13 cellular contexts compared by ENCODE assay signal in genomic region chr7:36273836-36274235, GRCh38.
DNase-seq lines count a peak whose midpoint lies in the region; ATAC-seq and TF ChIP-seq lines count a peak whose summit lies in the region.
"Had no signal": no experiment of that assay in that cellular context is flagged by ENCODE, and none has a peak within 500 bp of the region (broad histone marks: within the 10 kb centered on the region; RNA-seq: fewer than 3 reads in every experiment).

No MANE protein-coding gene starts in this region.

- H2BK120ac ChIP-seq in IMR-90 (ENCODE audit: low read depth, low read length) = peak overlapping the region; percentile 50; the same call in 1 of the 2 replicates

- H3K9me2 ChIP-seq in PC-9 (ENCODE audit: insufficient read depth) = no peaks in the 10 kb centered on the region
- H3K9me2 ChIP-seq in hepatocyte (replicated peaks; ENCODE audit: insufficient read depth) = no peaks in the 10 kb centered on the region

- no peak overlapping the region for H2BK5ac ChIP-seq in IMR-90 (ENCODE audit: low read depth, low read length, poor library complexity, severe bottlenecking)

- no TSS peak for BruUV-seq in IMR-90 (replicated peaks; lab: Mats Ljungman, UMichigan)
- no TSS peak for BruUV-seq in PC-9 (replicated peaks; lab: Mats Ljungman, UMichigan)

- 0 out of 2 replicates have a peak, but pooled peaks cover 4% of the 10 kb centered on the region for H3K9me1 ChIP-seq in IMR-90 (ENCODE audit: insufficient read depth, low read length)

- H3K56ac ChIP-seq in IMR-90 (ENCODE audit: extremely low read depth, insufficient read depth, low read length) = no peak overlapping the region

- H4K91ac ChIP-seq in IMR-90 (ENCODE audit: insufficient read depth, low read depth, low read length) = no peak overlapping the region

- H3K4me1 ChIP-seq in IMR-90 (ENCODE audit: control insufficient read depth, insufficient read depth, low read length) = peaks cover 20% of the 10 kb centered on the region
- peaks cover 36% of the 10 kb centered on the region for H3K4me1 ChIP-seq in PC-9 (replicated peaks; ENCODE audit: insufficient read depth)
- peaks cover 38% of the 10 kb centered on the region for H3K4me1 ChIP-seq in hepatocyte (ENCODE audit: insufficient read depth)
- peaks cover 0 to 51% (median 46%) of the 10 kb centered on the region in 4 donors for H3K4me1 ChIP-seq in sigmoid colon

- DNase-seq in IMR-90 (no peak), PC-9 (no peak), hepatocyte (ENCODE audit: low spot score) (peak; percentile 3), sigmoid colon (peak; percentile 33), ACHN (no peak)
- DNase-seq: DMS 273 treated with DMSO at 0.1 percent for 48 hours, H9, NCI-H1417 treated with DMSO at 0.1 percent for 48 hours, NCI-H2029 treated with DMSO at 0.1 percent for 48 hours, PC-3 had no signal

- peak overlapping the region; percentile 73; the same call in 1 of the 2 replicates for H3K14ac ChIP-seq in IMR-90 (replicated peaks; ENCODE audit: low read depth, low read length)

- H3K23ac ChIP-seq in IMR-90 (ENCODE audit: low read depth, low read length) = 0 out of 2 replicates have a peak overlapping the region, but pooled peaks have one; percentile 10

- TF ChIP-seq POLR2A in IMR-90 (IDR thresholded peaks at IDR 0.05; ENCODE audit: low read depth, low read length) (no peak), sigmoid colon (IDR thresholded peaks at IDR 0.05) (no peak)

- no peak for TF ChIP-seq RAD21 in IMR-90 (IDR thresholded peaks at IDR 0.05; ENCODE audit: low read length)

- no peak overlapping the region; the same call in 1 of the 2 replicates for H3K18ac ChIP-seq in IMR-90 (ENCODE audit: low read depth, low read length)

- no peak overlapping the region for H3K9ac ChIP-seq in IMR-90 (ENCODE audit: low read depth, low read length)

- no peak overlapping the region for H3K4me2 ChIP-seq in IMR-90 (ENCODE audit: low read depth, low read length)
- H3K4me2 ChIP-seq in PC-9 = no peak overlapping the region
- no peak overlapping the region for H3K4me2 ChIP-seq in hepatocyte

- POLR2A ChIA-PET in IMR-90 (lab: Charles Lee; ENCODE audit: unreplicated experiment) (no interaction called here), PC-9 (lab: Charles Lee; ENCODE audit: unreplicated experiment) (no interaction called here)

- TF ChIP-seq CTCF in IMR-90 (conservative IDR thresholded peaks at IDR 0.05; ENCODE audit: low read depth, low read length) (no peak), PC-9 (conservative IDR thresholded peaks at IDR 0.05) (no peak), hepatocyte (IDR thresholded peaks at IDR 0.05; ENCODE audit: poor library complexity) (no peak), sigmoid colon (IDR thresholded peaks at IDR 0.05) (no peak)

- H3F3A ChIP-seq in PC-9 (ENCODE audit: insufficient read depth, low read depth) = peaks cover 14% of the 10 kb centered on the region; the same call in 1 of the 2 replicates

- no peak overlapping the region for H3K4me3 ChIP-seq in IMR-90 (ENCODE audit: insufficient read depth, low read depth, low read length)
- H3K4me3 ChIP-seq in PC-9 = no peak overlapping the region
- no peak overlapping the region for H3K4me3 ChIP-seq in hepatocyte
- H3K4me3 ChIP-seq in sigmoid colon = no peak overlapping the region
- H3K4me3 ChIP-seq: SK-N-MC had no signal

- H2AFZ ChIP-seq in IMR-90 (replicated peaks; ENCODE audit: low read length, poor library complexity) (peak overlapping the region; percentile 47), PC-9 (no peak overlapping the region), hepatocyte (no peak overlapping the region)

- no peak overlapping the region for H4K5ac ChIP-seq in IMR-90 (ENCODE audit: low read depth, low read length)

- in situ Hi-C loops in IMR-90 (cut with MboI; ENCODE audit: low sequenced_read_pairs) = no loop called here
- in situ Hi-C loops in ACHN (cut with HindIII; ENCODE audit: low pct_ligation_motif_present, low pct_unique_long_range_greater_than_20kb, low sequenced_read_pairs) = no loop called here

- H2BK15ac ChIP-seq in IMR-90 (ENCODE audit: low read depth, low read length) = no peak overlapping the region

- H3K9me3 ChIP-seq in IMR-90 (ENCODE audit: control insufficient read depth, insufficient read depth, low read length) (no peaks in the 10 kb centered on the region), PC-9 (ENCODE audit: insufficient read depth, low read depth) (no peaks in the 10 kb centered on the region), hepatocyte (ENCODE audit: low read depth) (no peaks in the 10 kb centered on the region), sigmoid colon (no peaks in the 10 kb centered on the region)

- CTCF ChIA-PET in IMR-90 (lab: Yijun Ruan, JAX) = interaction anchor here (0.8 to 1.0 kb wide), 2 partner anchors 8 to 225 kb away, joined by 3 to 4 read pairs; no protein-coding TSS in a partner anchor
- CTCF ChIA-PET in PC-9 (lab: Charles Lee) = interaction anchor here (0.6 kb wide), 1 partner anchor 13 kb away, joined by 3 read pairs; no protein-coding TSS in a partner anchor

- H2BK20ac ChIP-seq in IMR-90 (ENCODE audit: low read depth, low read length) = 0 out of 2 replicates have a peak overlapping the region, but pooled peaks have one; percentile 26

- no peak overlapping the region for H4K8ac ChIP-seq in IMR-90 (ENCODE audit: low read depth in 2 of 2, low read length in 2 of 2)

- TF ChIP-seq EP300 in sigmoid colon (IDR thresholded peaks at IDR 0.05) = no peak

- H2AK5ac ChIP-seq in IMR-90 (ENCODE audit: low read depth, low read length) = 0 out of 2 replicates have a peak overlapping the region, but pooled peaks have one; percentile 27

- no CpG with 5 or more reads among the region's 4 CpGs for WGBS in IMR-90 (ENCODE audit: extremely low coverage in 2 of 2, insufficient read length in 1 of 2), 2 experiments
- 60% methylated on average over 4 of the region's 4 CpGs for WGBS in hepatocyte (ENCODE audit: low lambda C conversion rate, missing lambda C conversion rate)
- WGBS in sigmoid colon, 2 donors = 52 to 67% methylated on average over 4 of the region's 4 CpGs

- H3K27me3 ChIP-seq in IMR-90 (ENCODE audit: control insufficient read depth, insufficient read depth, low read length) (no peaks in the 10 kb centered on the region), PC-9 (ENCODE audit: insufficient read depth, low read depth) (no peaks in the 10 kb centered on the region), hepatocyte (no peaks in the 10 kb centered on the region), sigmoid colon (no peaks in the 10 kb centered on the region)

- peak overlapping the region; percentile 33; the same call in 1 of the 2 replicates for H3K4ac ChIP-seq in IMR-90 (ENCODE audit: low read depth, low read length)

- ATAC-seq in IMR-90 (ENCODE audit: low read depth) (no peak), HG02884 (IDR thresholded peaks at IDR 0.05; ENCODE audit: unreplicated experiment) (no peak), GM19463 (IDR thresholded peaks at IDR 0.05; ENCODE audit: unreplicated experiment) (no peak)
- ATAC-seq: PC-3 had no signal

- H3K79me1 ChIP-seq in IMR-90 (ENCODE audit: low read depth in 1 of 2, low read length in 2 of 2) = peaks cover 0 to 16% of the 10 kb centered on the region in 2 experiments; a peak in 3 of 4 replicates

- no peak overlapping the region for H2AK9ac ChIP-seq in IMR-90 (replicated peaks; ENCODE audit: low read depth, low read length, poor library complexity)

- dilution Hi-C loops in IMR-90 (cut with HindIII; ENCODE audit: low sequenced_read_pairs, unreplicated experiment) = no loop called here

- H4K20me1 ChIP-seq in IMR-90 (ENCODE audit: insufficient read depth, low read length) (no peaks in the 10 kb centered on the region), PC-9 (ENCODE audit: insufficient read depth) (no peaks in the 10 kb centered on the region), hepatocyte (ENCODE audit: insufficient read depth, poor library complexity, severe bottlenecking) (no peaks in the 10 kb centered on the region)

- H3K79me2 ChIP-seq in PC-9 (ENCODE audit: low read depth) = peaks cover 6% of the 10 kb centered on the region; the same call in 1 of the 2 replicates
- H3K79me2 ChIP-seq in hepatocyte = peaks cover 3% of the 10 kb centered on the region

- H3K27ac ChIP-seq in IMR-90 (ENCODE audit: insufficient read depth, low read length) (no peak overlapping the region), PC-9 (peak overlapping the region; percentile 60), hepatocyte (peak overlapping the region; percentile 72), sigmoid colon (no peak overlapping the region)
- H3K27ac ChIP-seq: SK-N-MC had no signal

- H3K36me3 ChIP-seq in IMR-90 (ENCODE audit: control insufficient read depth, insufficient read depth, low read length) = no peaks in the 10 kb centered on the region
- H3K36me3 ChIP-seq in PC-9 (ENCODE audit: low read depth) = no peaks in the 10 kb centered on the region
- H3K36me3 ChIP-seq in hepatocyte (replicated peaks; ENCODE audit: insufficient read depth, low read depth) = no peaks in the 10 kb centered on the region
- H3K36me3 ChIP-seq in sigmoid colon = no peaks in the 10 kb centered on the region

- intact Hi-C loops in IMR-90 (cut with micrococcal nuclease) = no loop called here
- intact Hi-C loops in PC-9 (cut with micrococcal nuclease; ENCODE audit: unreplicated experiment) = no loop called here
- intact Hi-C loops in sigmoid colon (cut with DNase I) = no loop called here

TF ChIP-seq in IMR-90, 13 proteins besides CTCF, POLR2A, EP300 and RAD21 (continues in another document):
- TF ChIP-seq CEBPB (IDR thresholded peaks at IDR 0.05; ENCODE audit: low read depth, low read length) (no peak), MAFK (IDR thresholded peaks at IDR 0.05; ENCODE audit: low read depth, low read length) (no peak), SMC3 (IDR thresholded peaks at IDR 0.05; ENCODE audit: low read depth, low read length) (no peak), CHD1 (IDR thresholded peaks at IDR 0.05; ENCODE audit: low read depth, low read length) (no peak), RFX5 (IDR thresholded peaks at IDR 0.05; ENCODE audit: low read depth, low read length) (no peak), ELK1 (IDR thresholded peaks at IDR 0.05; ENCODE audit: borderline replicate concordance, low read depth, low read length) (no peak), RCOR1 (IDR thresholded peaks at IDR 0.05; ENCODE audit: insufficient replicate concordance, low read length) (no peak), BHLHE40 (IDR thresholded peaks at IDR 0.05; ENCODE audit: low read depth, low read length) (no peak), MAZ (IDR thresholded peaks at IDR 0.05; ENCODE audit: borderline replicate concordance, low read depth, low read length) (no peak)

Comparison
In these comparisons a context has a peak if more than half of its experiments do, and no peak if none do; other contexts are left out.
1. DNase-seq: peak in hepatocyte (single experiment) and sigmoid colon (single experiment); none in IMR-90 (single experiment), PC-9 (0 of 2) and ACHN (single experiment).
2. H3K27ac ChIP-seq: peak in PC-9 (single experiment) and hepatocyte (single experiment); none in IMR-90 (single experiment) and sigmoid colon (0 of 4).